ENCODE assay signal across 8 cellular contexts in the genomic region with DNA sequence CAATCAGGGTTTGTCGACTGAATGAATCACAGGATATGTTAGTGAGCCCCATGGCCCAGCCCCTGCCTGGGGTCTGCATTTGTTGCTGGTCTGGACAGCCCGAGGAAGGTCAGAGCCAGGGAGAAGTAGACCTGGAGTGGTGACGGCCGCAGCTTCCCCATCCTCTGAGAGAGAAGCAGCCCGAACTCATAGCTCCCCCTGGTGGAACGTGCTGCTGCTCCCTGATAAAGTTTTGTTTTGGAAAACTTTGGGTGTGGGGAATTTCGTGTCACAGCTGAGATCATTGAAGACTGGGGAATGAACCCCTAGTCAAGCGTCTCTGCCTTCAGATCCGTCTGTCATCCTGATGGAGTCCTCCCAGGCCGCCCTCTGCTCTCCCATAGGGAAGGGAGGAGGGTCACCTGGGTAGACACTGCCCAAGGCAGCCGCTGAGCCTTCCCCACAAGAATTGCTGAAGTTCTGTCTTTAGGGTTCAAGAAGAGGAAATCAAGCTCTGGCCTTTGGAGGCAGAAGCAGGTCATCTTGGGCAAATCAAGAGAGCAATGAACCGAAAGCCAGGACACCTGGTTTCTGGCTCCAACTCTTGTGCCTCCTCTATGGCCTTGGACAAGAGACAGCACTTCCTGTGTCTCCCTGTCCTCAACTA.
A peak's percentile ranks its signal among the peaks of the same experiment; 100 is the strongest.
DNase-seq lines count a peak whose midpoint lies in the region; ATAC-seq and TF ChIP-seq lines count a peak whose summit lies in the region.

No MANE protein-coding gene starts in this region.

- H3K27me3 ChIP-seq in Panc1 (ENCODE audit: control insufficient read depth, insufficient read depth, low read length) (peaks cover 9% of the 10 kb centered on the region), parathyroid adenoma (ENCODE audit: control insufficient read depth, insufficient read depth, low read length) (no peaks in the 10 kb centered on the region)
- H3K27me3 ChIP-seq in effector memory CD4-positive, alpha-beta T cell (replicated peaks; ENCODE audit: control insufficient read depth, insufficient read depth, low read length, poor library complexity, severe bottlenecking), result no peaks in the 10 kb centered on the region

- no peak overlapping the region for H3K9ac ChIP-seq in parathyroid adenoma

- in situ Hi-C loops in Panc1 (cut with HindIII; ENCODE audit: low pct_unique_long_range_greater_than_20kb, low sequenced_read_pairs), result no loop called here

- H3K4me3 ChIP-seq in Panc1 (ENCODE audit: low read depth in 2 of 2, low read length in 2 of 2) (no peak overlapping the region), fibroblast of pulmonary artery (replicated peaks; ENCODE audit: low read depth, low read length) (no peak overlapping the region), parathyroid adenoma (ENCODE audit: low read depth, low read length) (no peak overlapping the region)
- no peak overlapping the region for H3K4me3 ChIP-seq in effector memory CD4-positive, alpha-beta T cell (ENCODE audit: insufficient read depth, low read depth, low read length, poor library complexity, severe bottlenecking)

- H3K4me1 ChIP-seq in Panc1 (ENCODE audit: control insufficient read depth, insufficient read depth, low read length) (no peaks in the 10 kb centered on the region), parathyroid adenoma (no peaks in the 10 kb centered on the region)
- H3K4me1 ChIP-seq in effector memory CD4-positive, alpha-beta T cell (ENCODE audit: control insufficient read depth, insufficient read depth, low read length, poor library complexity, severe bottlenecking), result no peaks in the 10 kb centered on the region

- H3K4me2 ChIP-seq in parathyroid adenoma (ENCODE audit: low read length), result no peak overlapping the region

- TF ChIP-seq CTCF in Panc1 (IDR thresholded peaks at IDR 0.05), result peak; percentile 79
- peak; percentile 85 for TF ChIP-seq CTCF in fibroblast of pulmonary artery (IDR thresholded peaks at IDR 0.05; ENCODE audit: low read length, missing control alignments)
- peak; percentile 16 for TF ChIP-seq CTCF in parathyroid adenoma (IDR thresholded peaks at IDR 0.05)

- ATAC-seq in stimulated activated naive CD8-positive, alpha-beta T cell treated with anti-CD3 and anti-CD28 coated beads, Interleukin-15, Interleukin-2, amounts not matched to agents 100 U/mL and 50 U/mL, for 24 hours, result no peak
- ATAC-seq in stimulated activated naive CD8-positive, alpha-beta T cell treated with anti-CD3 and anti-CD28 coated beads, Interleukin-15, amount 100 ng/mL, for 72 hours, result no peak
- ATAC-seq in Panc1, result 0 out of 2 replicates have a peak, but pooled peaks have one; percentile 50
- ATAC-seq in HG02970 (IDR thresholded peaks at IDR 0.05; ENCODE audit: low FRiP score, unreplicated experiment), result no peak

- no peak overlapping the region for H3K27ac Mint-ChIP-seq in stimulated activated naive CD8-positive, alpha-beta T cell treated with anti-CD3 and anti-CD28 coated beads, Interleukin-15, amount 100 ng/mL, for 72 hours

- H3K4me3 Mint-ChIP-seq in stimulated activated naive CD8-positive, alpha-beta T cell treated with anti-CD3 and anti-CD28 coated beads, Interleukin-15, amount 100 ng/mL, for 72 hours, result no peak overlapping the region

- CTCF ChIA-PET in Panc1 (lab: Charles Lee), result interaction anchor here (1.0 kb wide), 1 partner anchor 239 kb away, joined by 5 read pairs; no protein-coding TSS in a partner anchor

- no TSS peak for BruUV-seq in Panc1 (replicated peaks; lab: Mats Ljungman, UMichigan)

- no peak overlapping the region for H2AFZ ChIP-seq in parathyroid adenoma

- H3K9me3 Mint-ChIP-seq in stimulated activated naive CD8-positive, alpha-beta T cell treated with anti-CD3 and anti-CD28 coated beads, Interleukin-15, amount 100 ng/mL, for 72 hours, result no peaks in the 10 kb centered on the region

- no peaks in the 10 kb centered on the region for H3K79me2 ChIP-seq in parathyroid adenoma

- intact Hi-C loops in Panc1 (cut with micrococcal nuclease; ENCODE audit: unreplicated experiment), result loop anchor here (2.0 to 5.0 kb wide), 2 partner anchors 120 to 239 kb away; no protein-coding TSS in a partner anchor

- H3K36me3 ChIP-seq in Panc1 (ENCODE audit: control insufficient read depth, insufficient read depth, low read length), result no peaks in the 10 kb centered on the region
- H3K36me3 ChIP-seq in parathyroid adenoma (ENCODE audit: control insufficient read depth, insufficient read depth, low read length), result no peaks in the 10 kb centered on the region
- no peaks in the 10 kb centered on the region for H3K36me3 ChIP-seq in effector memory CD4-positive, alpha-beta T cell (ENCODE audit: control insufficient read depth, insufficient read depth, low read length)

- H3K9me3 ChIP-seq in Panc1 (ENCODE audit: control insufficient read depth, insufficient read depth, low read depth, low read length) (no peaks in the 10 kb centered on the region), parathyroid adenoma (ENCODE audit: control insufficient read depth, low read length) (no peaks in the 10 kb centered on the region)
- no peaks in the 10 kb centered on the region for H3K9me3 ChIP-seq in effector memory CD4-positive, alpha-beta T cell (ENCODE audit: control insufficient read depth, low read length)

- H3K27ac ChIP-seq in Panc1 (ENCODE audit: low read length) (no peak overlapping the region), parathyroid adenoma (no peak overlapping the region)
- no peak overlapping the region for H3K27ac ChIP-seq in effector memory CD4-positive, alpha-beta T cell (ENCODE audit: insufficient read depth, low read length, poor library complexity, severe bottlenecking)

- peaks cover 58% of the 10 kb centered on the region for H3K27me3 Mint-ChIP-seq in stimulated activated naive CD8-positive, alpha-beta T cell treated with anti-CD3 and anti-CD28 coated beads, Interleukin-15, amount 100 ng/mL, for 72 hours

- POLR2A ChIA-PET in Panc1 (lab: Charles Lee), result no interaction called here

- H3K4me1 Mint-ChIP-seq in stimulated activated naive CD8-positive, alpha-beta T cell treated with anti-CD3 and anti-CD28 coated beads, Interleukin-15, amount 100 ng/mL, for 72 hours, result peaks cover 9% of the 10 kb centered on the region

- peak; percentile 18 for DNase-seq in stimulated activated naive CD8-positive, alpha-beta T cell treated with anti-CD3 and anti-CD28 coated beads, Interleukin-15, Interleukin-2, amounts not matched to agents 100 U/mL and 50 U/mL, for 24 hours
- no peak for DNase-seq in stimulated activated naive CD8-positive, alpha-beta T cell treated with anti-CD3 and anti-CD28 coated beads, Interleukin-15, amount 100 ng/mL, for 72 hours
- DNase-seq in Panc1 (ENCODE audit: low read depth, low spot score) (no peak), fibroblast of pulmonary artery (ENCODE audit: low read depth) (peak; percentile 57), NCI-H2227 (lab: John Stamatoyannopoulos, UW; ENCODE audit: unreplicated experiment) (no peak)
- no peak for DNase-seq in effector memory CD4-positive, alpha-beta T cell

Comparison
In these comparisons a context has a peak if more than half of its experiments do, and no peak if none do; other contexts are left out.
1. DNase-seq: peak in stimulated activated naive CD8-positive, alpha-beta T cell treated with anti-CD3 and anti-CD28 coated beads, Interleukin-15, Interleukin-2, amounts not matched to agents 100 U/mL and 50 U/mL, for 24 hours (single experiment) and fibroblast of pulmonary artery (single experiment); none in stimulated activated naive CD8-positive, alpha-beta T cell treated with anti-CD3 and anti-CD28 coated beads, Interleukin-15, amount 100 ng/mL, for 72 hours (0 of 2), Panc1 (single experiment), effector memory CD4-positive, alpha-beta T cell (0 of 3) and NCI-H2227 (single experiment).
2. CTCF ChIP-seq: peak in every context shown above with its lines; median percentile 85 in fibroblast of pulmonary artery; 79 in Panc1; 16 in parathyroid adenoma.